Comparison of ENCODE assay signal across 8 cellular contexts in the genomic region with DNA sequence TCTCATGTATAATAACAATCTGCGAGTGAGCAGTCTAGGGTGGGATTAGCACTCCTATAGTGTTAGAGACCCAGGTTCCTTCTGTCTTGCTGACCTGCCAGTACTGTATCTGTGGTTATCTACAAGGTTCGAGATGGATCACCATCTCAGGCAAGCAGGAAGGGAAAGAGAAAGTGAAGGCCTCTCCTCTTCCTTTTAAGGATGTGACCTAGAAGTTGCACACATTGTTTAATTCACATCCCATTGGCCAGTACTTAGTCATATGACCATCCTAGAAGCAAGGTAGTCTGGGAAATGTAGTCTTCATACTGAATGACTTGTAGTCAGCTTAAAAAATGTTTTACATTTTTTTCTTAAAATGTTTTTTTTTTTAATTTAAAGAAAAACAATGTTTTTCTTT.
DNase-seq lines count a peak whose midpoint lies in the region; ATAC-seq and TF ChIP-seq lines count a peak whose summit lies in the region.

No MANE protein-coding gene starts in this region.

- POLR2A ChIA-PET in CD4-positive, alpha-beta memory T cell (lab: Charles Lee; ENCODE audit: partially characterized antibody) = no interaction called here

- in situ Hi-C loops in astrocyte of the spinal cord (cut with HindIII; ENCODE audit: low sequenced_read_pairs) = no loop called here

- peaks cover 11 to 19% of the 10 kb centered on the region in 2 donors for H3K27me3 Mint-ChIP-seq in CD4-positive, alpha-beta memory T cell

- CTCF ChIA-PET in CD4-positive, alpha-beta memory T cell (lab: Charles Lee; ENCODE audit: partially characterized antibody) = no interaction called here

- H3K27me3 ChIP-seq in CD4-positive, alpha-beta memory T cell (ENCODE audit: insufficient read depth, low read length) = no peaks in the 10 kb centered on the region

- DNase-seq in CD4-positive, alpha-beta memory T cell = peak in 4 of 5 donors; percentile 44 to 53 (median 49)
- DNase-seq in NCI-H226 (peak; percentile 75), astrocyte of the spinal cord (ENCODE audit: low read depth, low spot score) (peak; percentile 86), lung microvascular endothelial cell (ENCODE audit: low read depth in 2 of 2) (peak; percentile 74 to 87)
- DNase-seq in stimulated activated CD4-positive, alpha-beta T cell treated with anti-CD3 and anti-CD28 coated beads, Interleukin-4, amount 100 ng/mL, for 24 hours = no peak
- DNase-seq in activated CD4-positive, alpha-beta T cell treated with anti-CD3 and anti-CD28 coated beads for 4 hours = no peak

- ATAC-seq in GM18858 (IDR thresholded peaks at IDR 0.05; ENCODE audit: unreplicated experiment) (peak; percentile 94), HG02938 (IDR thresholded peaks at IDR 0.05; ENCODE audit: unreplicated experiment) (peak; percentile 98)

- H3K4me3 ChIP-seq in CD4-positive, alpha-beta memory T cell (ENCODE audit: low read length in 2 of 2) = peak overlapping the region in 1 of 2 donors; percentile 20
- H3K4me3 ChIP-seq in astrocyte of the spinal cord (ENCODE audit: low read depth, low read length) = no peak overlapping the region

- peaks cover 3 to 7% (median 4%) of the 10 kb centered on the region in 4 donors for H3K4me1 Mint-ChIP-seq in CD4-positive, alpha-beta memory T cell

- peaks cover 0 to 4% (median 0%) of the 10 kb centered on the region in 8 donors for H3K9me3 Mint-ChIP-seq in CD4-positive, alpha-beta memory T cell

- H3K36me3 ChIP-seq in CD4-positive, alpha-beta memory T cell (ENCODE audit: insufficient read depth, low read length) = no peaks in the 10 kb centered on the region

- no peaks in the 10 kb centered on the region for H3K36me3 Mint-ChIP-seq in CD4-positive, alpha-beta memory T cell

- no peaks in the 10 kb centered on the region for H3K9me3 ChIP-seq in CD4-positive, alpha-beta memory T cell (ENCODE audit: control insufficient read depth in 1 of 2, low read length in 2 of 2)

- no peak overlapping the region for H3K27ac ChIP-seq in CD4-positive, alpha-beta memory T cell (ENCODE audit: low read depth, low read length)

- intact Hi-C loops in CD4-positive, alpha-beta memory T cell (cut with micrococcal nuclease) = no loop called here

- peak overlapping the region in 5 of 7 donors; percentile 9 to 82 (median 55) for H3K27ac Mint-ChIP-seq in CD4-positive, alpha-beta memory T cell

- peak overlapping the region in 6 of 8 donors; percentile 23 to 58 (median 41) for H3K4me3 Mint-ChIP-seq in CD4-positive, alpha-beta memory T cell

- H3K4me1 ChIP-seq in CD4-positive, alpha-beta memory T cell (ENCODE audit: insufficient read depth, low read length) = no peaks in the 10 kb centered on the region

- TF ChIP-seq CTCF in astrocyte of the spinal cord (IDR thresholded peaks at IDR 0.05; ENCODE audit: low read depth, low read length) = no peak

Comparison
In these comparisons a context has a peak if more than half of its experiments do, and no peak if none do; other contexts are left out.
1. DNase-seq: peak in CD4-positive, alpha-beta memory T cell (4 of 5), NCI-H226 (single experiment), astrocyte of the spinal cord (single experiment) and lung microvascular endothelial cell (2 of 2); none in stimulated activated CD4-positive, alpha-beta T cell treated with anti-CD3 and anti-CD28 coated beads, Interleukin-4, amount 100 ng/mL, for 24 hours (single experiment) and activated CD4-positive, alpha-beta T cell treated with anti-CD3 and anti-CD28 coated beads for 4 hours (0 of 2).